2 cellular contexts compared by ENCODE assay signal in the genomic region with DNA sequence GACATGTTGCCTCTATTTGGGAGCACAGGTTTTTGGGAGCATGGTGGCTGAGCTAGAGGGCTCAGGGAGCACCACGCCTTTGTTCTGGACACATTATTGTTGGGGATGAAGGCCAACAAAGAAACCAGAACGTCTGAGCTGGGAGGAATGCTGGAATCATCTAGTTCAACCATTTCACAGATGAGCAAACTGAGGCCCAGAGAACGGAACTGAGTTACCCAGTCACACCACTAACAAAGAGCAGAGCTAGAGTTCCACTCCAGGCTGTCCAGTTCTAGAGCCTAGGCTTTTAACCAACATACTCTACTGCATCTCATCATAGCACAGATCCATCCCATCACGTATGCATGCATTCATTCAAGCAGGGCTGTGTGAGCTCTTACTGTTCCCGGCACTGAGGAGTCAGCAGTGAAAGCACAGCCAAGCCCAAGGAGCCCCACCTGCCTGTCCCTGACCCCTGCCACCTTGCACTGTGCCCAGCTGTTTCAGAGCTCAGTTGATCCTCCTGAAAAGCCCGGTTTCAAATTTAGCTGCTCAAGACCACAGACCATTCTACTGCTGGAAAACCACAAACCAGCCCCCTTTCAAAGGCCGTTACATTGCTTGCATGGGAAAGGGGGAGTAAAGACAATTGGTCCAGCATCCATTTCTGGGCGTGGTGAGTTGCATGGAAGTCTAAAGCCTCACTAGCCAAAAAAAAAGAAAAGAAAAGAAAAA.
TF ChIP-seq lines count a peak whose summit lies in the region.

No MANE protein-coding gene starts in this region.

TF ChIP-seq in HEK293, 187 proteins besides CTCF, POLR2A, EP300 and RAD21:
- TF ChIP-seq, protein P1, sequence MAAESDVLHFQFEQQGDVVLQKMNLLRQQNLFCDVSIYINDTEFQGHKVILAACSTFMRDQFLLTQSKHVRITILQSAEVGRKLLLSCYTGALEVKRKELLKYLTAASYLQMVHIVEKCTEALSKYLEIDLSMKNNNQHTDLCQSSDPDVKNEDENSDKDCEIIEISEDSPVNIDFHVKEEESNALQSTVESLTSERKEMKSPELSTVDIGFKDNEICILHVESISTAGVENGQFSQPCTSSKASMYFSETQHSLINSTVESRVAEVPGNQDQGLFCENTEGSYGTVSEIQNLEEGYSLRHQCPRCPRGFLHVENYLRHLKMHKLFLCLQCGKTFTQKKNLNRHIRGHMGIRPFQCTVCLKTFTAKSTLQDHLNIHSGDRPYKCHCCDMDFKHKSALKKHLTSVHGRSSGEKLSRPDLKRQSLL (tag by site-specific recombination; IDR thresholded peaks at IDR 0.05): peak; percentile 10; the same call in 1 of the 2 replicates
- no peak for TF ChIP-seq ZNF433 (tag by site-specific recombination; IDR thresholded peaks at IDR 0.05; ENCODE audit: low read depth)

TF ChIP-seq in GM12878, 131 proteins besides CTCF, POLR2A, EP300 and RAD21:
- no peak for TF ChIP-seq MTA3 (IDR thresholded peaks at IDR 0.05; ENCODE audit: borderline replicate concordance, low read length)
- no peak for TF ChIP-seq ZBTB4 (CRISPR knock-in tag; IDR thresholded peaks at IDR 0.05)
